In the genomic region with DNA sequence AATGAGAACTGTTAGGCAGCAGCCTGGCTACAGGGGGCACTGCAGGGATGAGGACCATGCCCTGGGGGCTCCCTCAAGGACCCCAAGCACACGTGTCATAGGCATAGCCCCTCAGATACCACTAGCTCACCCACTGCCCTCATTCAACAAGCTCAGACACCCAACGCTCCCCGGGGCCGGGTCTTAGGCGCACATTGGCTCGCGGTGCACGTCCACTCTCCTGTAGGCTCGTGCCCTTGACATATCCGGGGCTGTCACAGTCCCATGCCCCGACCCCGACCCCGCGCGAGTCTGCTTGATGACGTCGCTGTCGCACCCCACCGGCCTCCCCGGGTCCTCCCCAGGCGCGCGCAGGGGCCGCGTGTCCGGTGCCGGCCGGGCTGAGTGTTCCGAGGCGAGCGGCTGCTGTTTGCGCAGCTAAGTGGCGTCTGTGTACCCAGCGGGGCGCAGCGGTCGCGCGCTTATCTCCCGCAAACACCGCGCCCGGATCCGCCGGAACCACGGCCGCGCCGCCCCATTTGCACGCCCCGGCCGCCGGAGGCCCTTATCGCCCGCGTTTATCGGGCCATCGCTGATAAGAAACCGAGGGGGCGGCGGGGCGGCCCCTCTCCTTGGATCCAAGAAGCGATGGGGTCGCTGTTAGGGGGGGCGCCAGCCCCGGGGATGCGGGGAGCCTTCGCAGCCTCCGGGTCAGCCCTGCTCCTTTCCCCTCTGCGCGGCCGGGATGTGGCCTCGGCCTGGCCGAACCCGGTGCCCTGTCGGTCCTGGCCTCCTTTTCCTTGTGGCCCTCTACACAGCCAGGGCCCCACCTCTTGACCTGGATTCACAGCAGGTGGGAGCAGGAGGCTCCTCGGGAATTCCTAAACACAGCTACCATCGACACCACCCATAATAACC, we compare ENCODE assay signal across 8 cellular contexts. TPM values are rescaled to one million over a fixed set of nuclear protein-coding genes. Genes with fewer than 3 reads are reported as not detected.
DNase-seq lines count a peak whose midpoint lies in the region; ATAC-seq and TF ChIP-seq lines count a peak whose summit lies in the region.

No MANE protein-coding gene starts in this region.

- H3K4me3 ChIP-seq in WERI-Rb-1 (ENCODE audit: low read depth, low read length) (peak overlapping the region; percentile 43), right cardiac atrium (ENCODE audit: low read length) (peak overlapping the region; percentile 35), skeletal muscle tissue (ENCODE audit: low read length in 3 of 3) (peak overlapping the region; percentile 57 to 66 (median 62))

- TF ChIP-seq CTCF in WERI-Rb-1 (IDR thresholded peaks at IDR 0.05; ENCODE audit: low read depth, low read length), result peak; percentile 75

- H3K36me3 ChIP-seq in WERI-Rb-1, result no peaks in the 10 kb centered on the region
- no peaks in the 10 kb centered on the region for H3K36me3 ChIP-seq in skeletal muscle tissue (ENCODE audit: control insufficient read depth in 3 of 3, insufficient read depth in 3 of 3, low read length in 3 of 3)

- H3K4me1 ChIP-seq in right cardiac atrium (ENCODE audit: control insufficient read depth, insufficient read depth, low read length), result peaks cover 3% of the 10 kb centered on the region
- peaks cover 6 to 26% (median 25%) of the 10 kb centered on the region in 3 donors for H3K4me1 ChIP-seq in skeletal muscle tissue (ENCODE audit: control insufficient read depth in 3 of 3, insufficient read depth in 3 of 3, low read length in 3 of 3)

- intact Hi-C loops in right cardiac atrium (cut with DNase I), result no loop called here

- peak; percentile 68 for DNase-seq in DMS 273 (lab: John Stamatoyannopoulos, UW; ENCODE audit: unreplicated experiment)
- DNase-seq in DMS 273 treated with DMSO at 0.1 percent for 48 hours (lab: John Stamatoyannopoulos, UW), result no peak
- peak; percentile 36 for DNase-seq in WERI-Rb-1
- peak in 1 of 3 donors; percentile 62 for DNase-seq in right cardiac atrium
- no peak for DNase-seq in NCI-H1105 (lab: John Stamatoyannopoulos, UW)
- DNase-seq in stimulated activated CD4-positive, alpha-beta T cell treated with anti-CD3 and anti-CD28 coated beads, Interleukin-4, amount 100 ng/mL, for 1 hour, result no peak

- ATAC-seq in right cardiac atrium, result peak; percentile 75 to 81
- ATAC-seq in HG02981 (IDR thresholded peaks at IDR 0.05; ENCODE audit: unreplicated experiment), result no peak

- H3K9me3 ChIP-seq in WERI-Rb-1 (ENCODE audit: severe bottlenecking), result no peaks in the 10 kb centered on the region
- H3K9me3 ChIP-seq in right cardiac atrium (ENCODE audit: control insufficient read depth, low read length), result no peaks in the 10 kb centered on the region
- no peaks in the 10 kb centered on the region for H3K9me3 ChIP-seq in skeletal muscle tissue (ENCODE audit: control insufficient read depth in 3 of 3, low read length in 3 of 3)

- WGBS in right cardiac atrium, result 3% methylated on average over 78 of the region's 78 CpGs

- no peaks in the 10 kb centered on the region for H3K27me3 ChIP-seq in WERI-Rb-1 (ENCODE audit: insufficient read depth, low read depth, severe bottlenecking)
- no peaks in the 10 kb centered on the region for H3K27me3 ChIP-seq in right cardiac atrium (ENCODE audit: control insufficient read depth, insufficient read depth)
- H3K27me3 ChIP-seq in skeletal muscle tissue (ENCODE audit: control insufficient read depth in 3 of 3, insufficient read depth in 3 of 3, low read length in 3 of 3), result peaks cover 24 to 39% (median 30%) of the 10 kb centered on the region in 3 donors

- no peak overlapping the region for H3K27ac ChIP-seq in WERI-Rb-1
- no peak overlapping the region for H3K27ac ChIP-seq in right cardiac atrium (ENCODE audit: low read length)
- no peak overlapping the region for H3K27ac ChIP-seq in skeletal muscle tissue (ENCODE audit: low read depth, low read length)

- peak overlapping the region; percentile 20 to 70 (median 53) for H3K9ac ChIP-seq in skeletal muscle tissue (ENCODE audit: low read depth in 1 of 3, low read length in 3 of 3)

RNA-seq across cellular contexts. Expression of a gene that starts 20.7 kb away (rescaled TPM):
- total RNA-seq in right cardiac atrium (1 to 10 TPM; 1.2 to 4.0 (median 2.3) TPM), skeletal muscle tissue (under 0.01 TPM)
- polyA plus RNA-seq in right cardiac atrium, result 1.8 TPM

RNA-seq across cellular contexts. Expression of a gene that starts 30.0 kb away (rescaled TPM):
- not detected for total RNA-seq in right cardiac atrium
- not detected for polyA plus RNA-seq in right cardiac atrium
- total RNA-seq in skeletal muscle tissue, result not detected

RNA-seq across cellular contexts. Expression of a gene that starts 31.0 kb away (rescaled TPM):
- total RNA-seq in right cardiac atrium (10 to 100 TPM; 13.7 to 21.1 (median 19.3) TPM), skeletal muscle tissue (67.3 TPM)
- 19.8 TPM for polyA plus RNA-seq in right cardiac atrium

RNA-seq across cellular contexts. Expression of a gene that starts 41.5 kb away (rescaled TPM):
- total RNA-seq in right cardiac atrium (not detected), skeletal muscle tissue (not detected)
- not detected for polyA plus RNA-seq in right cardiac atrium

Comparison
In these comparisons a context has a peak if more than half of its experiments do, and no peak if none do; other contexts are left out.
1. DNase-seq: peak in DMS 273 (single experiment) and WERI-Rb-1 (single experiment); none in DMS 273 treated with DMSO at 0.1 percent for 48 hours (single experiment), NCI-H1105 (single experiment) and stimulated activated CD4-positive, alpha-beta T cell treated with anti-CD3 and anti-CD28 coated beads, Interleukin-4, amount 100 ng/mL, for 1 hour (single experiment).
2. Peak in every context shown above with its lines, with median percentiles within 50 percentile points of each other: H3K4me3 ChIP-seq.